In the genomic region with DNA sequence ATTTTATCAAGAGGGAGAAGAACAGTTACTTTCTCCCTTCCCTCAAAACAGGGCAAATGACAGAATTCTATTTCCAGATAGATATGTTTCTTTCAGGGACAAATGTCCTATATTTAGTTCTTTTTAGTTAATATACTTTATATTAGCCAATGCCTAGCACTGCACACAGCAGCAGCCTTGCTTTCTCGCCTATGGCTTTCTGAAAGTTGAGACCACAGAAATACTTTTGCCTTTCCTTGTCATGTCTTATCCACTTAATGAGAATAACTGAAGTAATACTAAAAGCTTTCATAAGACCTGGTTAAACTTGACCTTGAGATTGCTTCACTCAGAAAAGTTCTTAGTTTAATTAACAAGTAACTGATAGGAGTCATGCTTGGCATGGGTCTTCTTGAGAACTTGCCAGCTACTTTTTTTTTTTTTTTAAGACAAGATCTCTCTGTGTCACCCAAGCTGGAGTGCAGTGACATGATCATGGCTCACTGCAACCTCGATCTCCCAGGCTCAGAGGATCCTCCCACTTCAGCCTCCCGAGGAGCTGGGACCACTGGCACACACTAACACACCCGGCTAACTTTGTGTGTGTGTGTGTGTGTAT, we compare ENCODE assay signal across 13 cellular contexts.
A peak's percentile ranks its signal among the peaks of the same experiment; 100 is the strongest.
DNase-seq lines count a peak whose midpoint lies in the region; ATAC-seq and TF ChIP-seq lines count a peak whose summit lies in the region.
"Had no signal": no experiment of that assay in that cellular context is flagged by ENCODE, and none has a peak within 500 bp of the region (broad histone marks: within the 10 kb centered on the region; RNA-seq: fewer than 3 reads in every experiment).

No MANE protein-coding gene starts in this region.

- no peak overlapping the region for H2BK120ac ChIP-seq in IMR-90 (ENCODE audit: low read depth, low read length)

- H3K36me3 Mint-ChIP-seq in CD4-positive, alpha-beta T cell (ENCODE audit: low read depth) = peaks cover 4% of the 10 kb centered on the region

- no peaks in the 10 kb centered on the region for H3K9me1 ChIP-seq in IMR-90 (ENCODE audit: insufficient read depth, low read length)

- no peak overlapping the region for H3K23ac ChIP-seq in IMR-90 (ENCODE audit: low read depth, low read length)

- intact Hi-C loops in IMR-90 (cut with micrococcal nuclease) = no loop called here
- intact Hi-C loops in CD4-positive, alpha-beta T cell (cut with DNase I, micrococcal nuclease) = no loop called here

- H3K4me3 Mint-ChIP-seq in CD4-positive, alpha-beta T cell = no peak overlapping the region
- H3K4me3 Mint-ChIP-seq: activated naive CD4-positive, alpha-beta T cell treated with anti-CD3 and anti-CD28 coated beads, Interleukin-2, amount 50 U/mL, for 24 hours; memory B cell had no signal

- no CpG with 5 or more reads among the region's 4 CpGs for WGBS in IMR-90 (ENCODE audit: extremely low coverage in 2 of 2, insufficient read length in 1 of 2), 2 experiments

- no peaks in the 10 kb centered on the region for H3K9me3 ChIP-seq in IMR-90 (ENCODE audit: control insufficient read depth, insufficient read depth, low read length)
- no peaks in the 10 kb centered on the region for H3K9me3 ChIP-seq in adipocyte (ENCODE audit: control insufficient read depth, low read length)
- H3K9me3 ChIP-seq in CD4-positive, alpha-beta T cell (ENCODE audit: control insufficient read depth, low read length) = no peaks in the 10 kb centered on the region

- H2AK5ac ChIP-seq in IMR-90 (ENCODE audit: low read depth, low read length) = no peak overlapping the region

- H3K18ac ChIP-seq in IMR-90 (ENCODE audit: low read depth, low read length) = no peak overlapping the region

- no peak for TF ChIP-seq POLR2A in IMR-90 (IDR thresholded peaks at IDR 0.05; ENCODE audit: low read depth, low read length)

- no peak overlapping the region for H3K4me2 ChIP-seq in IMR-90 (ENCODE audit: low read depth, low read length)

- dilution Hi-C loops in IMR-90 (cut with HindIII; ENCODE audit: low sequenced_read_pairs, unreplicated experiment) = no loop called here

- H4K20me1 ChIP-seq in IMR-90 (ENCODE audit: insufficient read depth, low read length) = no peaks in the 10 kb centered on the region

- peaks cover 14 to 26% of the 10 kb centered on the region in 2 experiments; a peak in 3 of 4 replicates for H3K79me1 ChIP-seq in IMR-90 (ENCODE audit: low read depth in 1 of 2, low read length in 2 of 2)

- no peak for TF ChIP-seq RAD21 in IMR-90 (IDR thresholded peaks at IDR 0.05; ENCODE audit: low read length)

- H2AFZ ChIP-seq in IMR-90 (replicated peaks; ENCODE audit: low read length, poor library complexity) = no peak overlapping the region

- H3K27me3 ChIP-seq in IMR-90 (ENCODE audit: control insufficient read depth, insufficient read depth, low read length) = no peaks in the 10 kb centered on the region
- no peaks in the 10 kb centered on the region for H3K27me3 ChIP-seq in adipocyte (replicated peaks; ENCODE audit: control insufficient read depth, insufficient read depth, low read length)
- no peaks in the 10 kb centered on the region for H3K27me3 ChIP-seq in CD4-positive, alpha-beta T cell (ENCODE audit: control insufficient read depth, insufficient read depth, low read length)

- no peak overlapping the region for H3K56ac ChIP-seq in IMR-90 (ENCODE audit: extremely low read depth, insufficient read depth, low read length)

- H3K4me3 ChIP-seq in IMR-90 (ENCODE audit: insufficient read depth, low read depth, low read length) (no peak overlapping the region), adipocyte (ENCODE audit: low read length) (no peak overlapping the region)

- H4K5ac ChIP-seq in IMR-90 (ENCODE audit: low read depth, low read length) = no peak overlapping the region

- TF ChIP-seq CTCF in IMR-90 (conservative IDR thresholded peaks at IDR 0.05; ENCODE audit: low read depth, low read length) = no peak
- TF ChIP-seq CTCF in CD4-positive, alpha-beta T cell (IDR thresholded peaks at IDR 0.05) = no peak

- H3K36me3 ChIP-seq in IMR-90 (ENCODE audit: control insufficient read depth, insufficient read depth, low read length) = no peaks in the 10 kb centered on the region
- no peaks in the 10 kb centered on the region for H3K36me3 ChIP-seq in adipocyte (ENCODE audit: control insufficient read depth, insufficient read depth, low read length, severe bottlenecking)

- no peak overlapping the region for H4K8ac ChIP-seq in IMR-90 (ENCODE audit: low read depth in 2 of 2, low read length in 2 of 2)

- H2BK5ac ChIP-seq in IMR-90 (ENCODE audit: low read depth, low read length, poor library complexity, severe bottlenecking) = no peak overlapping the region

- no peak overlapping the region for H2BK15ac ChIP-seq in IMR-90 (ENCODE audit: low read depth, low read length)

- no peak overlapping the region for H3K27ac Mint-ChIP-seq in CD4-positive, alpha-beta T cell
- H3K27ac Mint-ChIP-seq: activated naive CD4-positive, alpha-beta T cell treated with anti-CD3 and anti-CD28 coated beads, Interleukin-2, amount 50 U/mL, for 24 hours; memory B cell had no signal

- no peak overlapping the region for H3K27ac ChIP-seq in IMR-90 (ENCODE audit: insufficient read depth, low read length)
- no peak overlapping the region for H3K27ac ChIP-seq in CD4-positive, alpha-beta T cell (ENCODE audit: low read depth, low read length)

- in situ Hi-C loops in IMR-90 (cut with MboI; ENCODE audit: low sequenced_read_pairs) = no loop called here

- no peaks in the 10 kb centered on the region for H3K9me3 Mint-ChIP-seq in CD4-positive, alpha-beta T cell
- H3K9me3 Mint-ChIP-seq: activated naive CD4-positive, alpha-beta T cell treated with anti-CD3 and anti-CD28 coated beads, Interleukin-2, amount 50 U/mL, for 24 hours; memory B cell had no signal

- no peak overlapping the region for H2AK9ac ChIP-seq in IMR-90 (replicated peaks; ENCODE audit: low read depth, low read length, poor library complexity)

- POLR2A ChIA-PET in IMR-90 (lab: Charles Lee; ENCODE audit: unreplicated experiment) = no interaction called here
- POLR2A ChIA-PET in CD4-positive, alpha-beta T cell (lab: Charles Lee) = no interaction called here

- H3K9ac ChIP-seq in IMR-90 (ENCODE audit: low read depth, low read length) (no peak overlapping the region), adipocyte (ENCODE audit: low read length) (no peak overlapping the region)

- peaks cover 37% of the 10 kb centered on the region for H3K4me1 Mint-ChIP-seq in CD4-positive, alpha-beta T cell (ENCODE audit: low read depth)

- H4K91ac ChIP-seq in IMR-90 (ENCODE audit: insufficient read depth, low read depth, low read length) = no peak overlapping the region

- no peaks in the 10 kb centered on the region for H3K27me3 Mint-ChIP-seq in CD4-positive, alpha-beta T cell
- H3K27me3 Mint-ChIP-seq: activated naive CD4-positive, alpha-beta T cell treated with anti-CD3 and anti-CD28 coated beads, Interleukin-2, amount 50 U/mL, for 24 hours; memory B cell had no signal

- no TSS peak for BruUV-seq in IMR-90 (replicated peaks; lab: Mats Ljungman, UMichigan)

- ATAC-seq in IMR-90 (ENCODE audit: low read depth) (no peak), HG02973 (IDR thresholded peaks at IDR 0.05; ENCODE audit: unreplicated experiment) (no peak)
- ATAC-seq in CD4-positive, alpha-beta T cell (ENCODE audit: poor library complexity) = no peak

- peak; percentile 49 for DNase-seq in EL
- DNase-seq in IMR-90 = peak; percentile 37
- peak; percentile 19 for DNase-seq in adipocyte (ENCODE audit: low read depth)
- DNase-seq in kidney glomerular epithelial cell (lab: John Stamatoyannopoulos, UW) = peak; percentile 10
- DNase-seq in retina = no peak
- no peak for DNase-seq in CD4-positive, alpha-beta T cell
- no peak for DNase-seq in AG08396 (ENCODE audit: low spot score)
- DNase-seq: NCI-H187 treated with DMSO at 0.1 percent for 48 hours, NCI-H526 treated with DMSO at 0.1 percent for 48 hours, SHP77 treated with DMSO at 0.1 percent for 48 hours had no signal

- H2BK20ac ChIP-seq in IMR-90 (ENCODE audit: low read depth, low read length) = no peak overlapping the region

- H3K4ac ChIP-seq in IMR-90 (ENCODE audit: low read depth, low read length) = no peak overlapping the region

- peaks cover 7% of the 10 kb centered on the region; the same call in 1 of the 2 replicates for H3K4me1 ChIP-seq in IMR-90 (ENCODE audit: control insufficient read depth, insufficient read depth, low read length)
- peaks cover 39% of the 10 kb centered on the region for H3K4me1 ChIP-seq in adipocyte (ENCODE audit: control insufficient read depth, insufficient read depth, low read length)

- H3K14ac ChIP-seq in IMR-90 (replicated peaks; ENCODE audit: low read depth, low read length) = 0 out of 2 replicates have a peak overlapping the region, but pooled peaks have one; percentile 44

- CTCF ChIA-PET in IMR-90 (lab: Yijun Ruan, JAX) = interaction anchor here (0.6 kb wide), 1 partner anchor 11 kb away, joined by 5 read pairs; no protein-coding TSS in a partner anchor
- CTCF ChIA-PET in CD4-positive, alpha-beta T cell (lab: Charles Lee) = no interaction called here

TF ChIP-seq in IMR-90, 13 proteins besides CTCF, POLR2A, EP300 and RAD21 (continues in another document):
- TF ChIP-seq MAFK (IDR thresholded peaks at IDR 0.05; ENCODE audit: low read depth, low read length) = no peak
- no peak for TF ChIP-seq NFE2L2 (IDR thresholded peaks at IDR 0.05; ENCODE audit: low read depth, low read length)
- TF ChIP-seq, protein P1, sequence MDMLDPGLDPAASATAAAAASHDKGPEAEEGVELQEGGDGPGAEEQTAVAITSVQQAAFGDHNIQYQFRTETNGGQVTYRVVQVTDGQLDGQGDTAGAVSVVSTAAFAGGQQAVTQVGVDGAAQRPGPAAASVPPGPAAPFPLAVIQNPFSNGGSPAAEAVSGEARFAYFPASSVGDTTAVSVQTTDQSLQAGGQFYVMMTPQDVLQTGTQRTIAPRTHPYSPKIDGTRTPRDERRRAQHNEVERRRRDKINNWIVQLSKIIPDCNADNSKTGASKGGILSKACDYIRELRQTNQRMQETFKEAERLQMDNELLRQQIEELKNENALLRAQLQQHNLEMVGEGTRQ (IDR thresholded peaks at IDR 0.05; ENCODE audit: low read depth, low read length) = no peak
- no peak for TF ChIP-seq BHLHE40 (IDR thresholded peaks at IDR 0.05; ENCODE audit: low read depth, low read length)
- no peak for TF ChIP-seq MAZ (IDR thresholded peaks at IDR 0.05; ENCODE audit: borderline replicate concordance, low read depth, low read length)
- TF ChIP-seq, protein P2, sequence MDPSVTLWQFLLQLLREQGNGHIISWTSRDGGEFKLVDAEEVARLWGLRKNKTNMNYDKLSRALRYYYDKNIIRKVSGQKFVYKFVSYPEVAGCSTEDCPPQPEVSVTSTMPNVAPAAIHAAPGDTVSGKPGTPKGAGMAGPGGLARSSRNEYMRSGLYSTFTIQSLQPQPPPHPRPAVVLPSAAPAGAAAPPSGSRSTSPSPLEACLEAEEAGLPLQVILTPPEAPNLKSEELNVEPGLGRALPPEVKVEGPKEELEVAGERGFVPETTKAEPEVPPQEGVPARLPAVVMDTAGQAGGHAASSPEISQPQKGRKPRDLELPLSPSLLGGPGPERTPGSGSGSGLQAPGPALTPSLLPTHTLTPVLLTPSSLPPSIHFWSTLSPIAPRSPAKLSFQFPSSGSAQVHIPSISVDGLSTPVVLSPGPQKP (IDR thresholded peaks at IDR 0.05; ENCODE audit: borderline replicate concordance, low read depth, low read length) = no peak
- no peak for TF ChIP-seq FOS (IDR thresholded peaks at IDR 0.05; ENCODE audit: low read depth, low read length)
- TF ChIP-seq SMC3 (IDR thresholded peaks at IDR 0.05; ENCODE audit: low read depth, low read length) = no peak

Comparison
In these comparisons a context has a peak if more than half of its experiments do, and no peak if none do; other contexts are left out.
1. DNase-seq: peak in EL (single experiment), IMR-90 (single experiment), adipocyte (single experiment) and kidney glomerular epithelial cell (single experiment); none in retina (single experiment), CD4-positive, alpha-beta T cell (0 of 10) and AG08396 (single experiment).